In genomic region chr11:102452461-102453285, GRCh38 we compare ENCODE assay signal across 8 cellular contexts. TPM values are rescaled to one million over a fixed set of nuclear protein-coding genes. Genes with fewer than 3 reads are reported as not detected.
DNase-seq lines count a peak whose midpoint lies in the region; ATAC-seq and TF ChIP-seq lines count a peak whose summit lies in the region.

Gene TMEM123 (minus strand): TSS chr11:102452765. CDS start chr11:102452623, 142 bp downstream.

- ATAC-seq in GM19043 (IDR thresholded peaks at IDR 0.05; ENCODE audit: low read depth, unreplicated experiment) (peak; percentile 47), HG03354 (IDR thresholded peaks at IDR 0.05; ENCODE audit: poor library complexity, severe bottlenecking, unreplicated experiment) (peak; percentile 63), lower lobe of right lung (peak; percentile 93)
- ATAC-seq in activated CD8-positive, alpha-beta T cell treated with anti-CD3 and anti-CD28 coated beads for 36 hours: peak; percentile 65

- peaks cover 75% of the 10 kb centered on the region for H3K4me1 Mint-ChIP-seq in activated CD8-positive, alpha-beta T cell treated with anti-CD3 and anti-CD28 coated beads for 36 hours (ENCODE audit: low read depth)

- CTCF ChIA-PET in activated CD8-positive, alpha-beta T cell treated with anti-CD3 and anti-CD28 coated beads for 36 hours (lab: Charles Lee): interaction anchor here (0.6 to 1.8 kb wide), 17 partner anchors 10 to 136 kb away, joined by 3 to 16 read pairs (median 3); no protein-coding TSS in a partner anchor

- intact Hi-C loops in activated CD8-positive, alpha-beta T cell treated with anti-CD3 and anti-CD28 coated beads for 36 hours (cut with micrococcal nuclease): loop anchor here (5.0 kb wide), 2 partner anchors 40 to 105 kb away; partner anchors contain the start of gene BIRC2
- intact Hi-C loops in lower lobe of right lung (cut with DNase I): no loop called here

- H3K4me3 ChIP-seq in BE2C (ENCODE audit: low read depth, low read length): peak within 1 kb of the TSS; percentile 88
- H3K4me3 ChIP-seq in lower lobe of right lung: peak within 1 kb of the TSS; percentile 94

- H3K9me3 ChIP-seq in BE2C (no peaks in the 10 kb centered on the region), lower lobe of right lung (no peaks in the 10 kb centered on the region)

- peak within 1 kb of the TSS; percentile 98 for H3K4me3 Mint-ChIP-seq in activated CD8-positive, alpha-beta T cell treated with anti-CD3 and anti-CD28 coated beads for 36 hours

- H3K9me3 Mint-ChIP-seq in activated CD8-positive, alpha-beta T cell treated with anti-CD3 and anti-CD28 coated beads for 36 hours: no peaks in the 10 kb centered on the region

- H3K4me1 ChIP-seq in BE2C: peaks cover 8% of the 10 kb centered on the region; the same call in 1 of the 2 replicates
- peaks cover 70% of the 10 kb centered on the region for H3K4me1 ChIP-seq in lower lobe of right lung

- H3K27me3 Mint-ChIP-seq in activated CD8-positive, alpha-beta T cell treated with anti-CD3 and anti-CD28 coated beads for 36 hours: no peaks in the 10 kb centered on the region

- H3K27ac Mint-ChIP-seq in activated CD8-positive, alpha-beta T cell treated with anti-CD3 and anti-CD28 coated beads for 36 hours: peak within 1 kb of the TSS; percentile 96

- POLR2A ChIA-PET in activated CD8-positive, alpha-beta T cell treated with anti-CD3 and anti-CD28 coated beads for 36 hours (lab: Charles Lee): interaction anchor here (0.6 to 1.4 kb wide), 23 partner anchors 11 to 159 kb away, joined by 3 to 8 read pairs (median 3); no protein-coding TSS in a partner anchor

- DNase-seq in BE2C (peak; percentile 83), NCI-H774 (lab: John Stamatoyannopoulos, UW) (peak; percentile 79), ecto neural progenitor cell (ENCODE audit: low spot score) (peak; percentile 85), lower lobe of right lung (peak; percentile 87)
- DNase-seq in activated CD8-positive, alpha-beta T cell treated with anti-CD3 and anti-CD28 coated beads for 36 hours: peak; percentile 94
- peak; percentile 73 to 80 (median 78) for DNase-seq in stimulated activated CD4-positive, alpha-beta T cell treated with anti-CD3 and anti-CD28 coated beads, TNF-alpha, amount 100 ng/mL, for 4 hours (ENCODE audit: low read depth in 3 of 3)

- H3K36me3 ChIP-seq in BE2C (peaks cover 10% of the 10 kb centered on the region), lower lobe of right lung (peaks cover 6% of the 10 kb centered on the region)

- TF ChIP-seq CTCF in BE2C (IDR thresholded peaks at IDR 0.05; ENCODE audit: low read depth, low read length) (no peak), lower lobe of right lung (IDR thresholded peaks at IDR 0.05) (no peak)
- peak; percentile 13 for TF ChIP-seq CTCF in activated CD8-positive, alpha-beta T cell treated with anti-CD3 and anti-CD28 coated beads for 36 hours (IDR thresholded peaks at IDR 0.05)

- peak within 1 kb of the TSS; percentile 93 for H3K27ac ChIP-seq in lower lobe of right lung

- H3K36me3 Mint-ChIP-seq in activated CD8-positive, alpha-beta T cell treated with anti-CD3 and anti-CD28 coated beads for 36 hours (ENCODE audit: low read depth): peaks cover 35% of the 10 kb centered on the region

- H3K27me3 ChIP-seq in BE2C (no peaks in the 10 kb centered on the region), lower lobe of right lung (ENCODE audit: low read depth) (no peaks in the 10 kb centered on the region)

RNA-seq across cellular contexts. Expression of gene TMEM123, which starts in this region (rescaled TPM):
- 61.7 TPM for polyA plus RNA-seq in BE2C (2012; ENCODE audit: insufficient read depth, insufficient read length, low read depth)
- 100 to 1,000 TPM; 234 to 235 TPM for total RNA-seq in activated CD8-positive, alpha-beta T cell treated with anti-CD3 and anti-CD28 coated beads for 36 hours
- total RNA-seq in lower lobe of right lung: 199 TPM

Comparison
In these comparisons a context has a peak if more than half of its experiments do, and no peak if none do; other contexts are left out.
1. Peak in every context shown above with its lines: DNase-seq, ATAC-seq, H3K4me3 ChIP-seq and H3K27ac ChIP-seq.